Comparison of ENCODE assay signal across 18 cellular contexts in genomic region chr4:174332741-174333493, GRCh38. TPM values are rescaled to one million over a fixed set of nuclear protein-coding genes. Genes with fewer than 3 reads are reported as not detected.
DNase-seq lines count a peak whose midpoint lies in the region; ATAC-seq and TF ChIP-seq lines count a peak whose summit lies in the region.
"Had no signal": no experiment of that assay in that cellular context is flagged by ENCODE, and none has a peak within 500 bp of the region (broad histone marks: within the 10 kb centered on the region; RNA-seq: fewer than 3 reads in every experiment).

No MANE protein-coding gene starts in this region.

- no peaks in the 10 kb centered on the region for H3K4me1 Mint-ChIP-seq in activated CD4-positive, alpha-beta T cell treated with anti-CD3 and anti-CD28 coated beads, Interleukin-2, amount 10 ng/mL, durations not matched to agents 7 days and 5 days

- no peaks in the 10 kb centered on the region for H3K36me3 ChIP-seq in SK-N-SH (replicated peaks in 1 of 2; ENCODE audit: control insufficient read depth in 1 of 2, insufficient read depth in 2 of 2, low read length in 1 of 2)
- H3K36me3 ChIP-seq: BLaER1 treated with 17β-estradiol and CSF1 and Interleukin-3, amounts not matched to agents 10 nM and 100 nM had no signal

- TF ChIP-seq POLR2A in lower leg skin (IDR thresholded peaks at IDR 0.05) = no peak

- intact Hi-C loops in lower leg skin (cut with DNase I; ENCODE audit: low total_unique reads) = no loop called here

- peak in 1 of 2 experiments; percentile 35; a peak in 1 of 4 replicates for TF ChIP-seq EP300 in SK-N-SH (IDR thresholded peaks at IDR 0.05; ENCODE audit: borderline replicate concordance in 1 of 2, low read depth in 1 of 2, low read length in 1 of 2)

- no peak overlapping the region for H3K9ac ChIP-seq in SK-N-SH
- H3K9ac ChIP-seq: BLaER1 treated with 17β-estradiol and CSF1 and Interleukin-3, amounts not matched to agents 10 nM and 100 nM had no signal

- no peak overlapping the region for H3K27ac Mint-ChIP-seq in activated CD4-positive, alpha-beta T cell treated with anti-CD3 and anti-CD28 coated beads, Interleukin-2, amount 10 ng/mL, durations not matched to agents 7 days and 5 days

- H3K4me1 ChIP-seq in SK-N-SH (ENCODE audit: control insufficient read depth in 1 of 2, insufficient read depth in 2 of 2, low read depth in 1 of 2, low read length in 1 of 2) = no peaks in the 10 kb centered on the region; a peak in 1 of 4 replicates
- H3K4me1 ChIP-seq: A549; BLaER1 treated with 17β-estradiol and CSF1 and Interleukin-3, amounts not matched to agents 10 nM and 100 nM had no signal

- no peaks in the 10 kb centered on the region for H3K9me3 Mint-ChIP-seq in activated CD4-positive, alpha-beta T cell treated with anti-CD3 and anti-CD28 coated beads, Interleukin-2, amount 10 ng/mL, durations not matched to agents 7 days and 5 days

- H3K4me3 ChIP-seq in SK-N-SH (ENCODE audit: low read depth in 2 of 2, low read length in 1 of 2) = no peak overlapping the region
- H3K4me3 ChIP-seq in choroid plexus epithelial cell (ENCODE audit: low read depth, low read length) = no peak overlapping the region
- no peak overlapping the region for H3K4me3 ChIP-seq in lower leg skin (ENCODE audit: low read depth, poor library complexity, severe bottlenecking)
- H3K4me3 ChIP-seq: A549; BLaER1 treated with 17β-estradiol and CSF1 and Interleukin-3, amounts not matched to agents 10 nM and 100 nM; GM12878 had no signal

- no peaks in the 10 kb centered on the region for H3K36me3 Mint-ChIP-seq in activated CD4-positive, alpha-beta T cell treated with anti-CD3 and anti-CD28 coated beads, Interleukin-2, amount 10 ng/mL, durations not matched to agents 7 days and 5 days (ENCODE audit: low read depth)

- H3F3A ChIP-seq in SK-N-SH (replicated peaks; ENCODE audit: insufficient read depth) = peaks cover 6% of the 10 kb centered on the region

- TF ChIP-seq RAD21 in SK-N-SH (IDR thresholded peaks at IDR 0.05; ENCODE audit: low read length) = no peak

- no peak overlapping the region; a peak in 1 of 4 replicates for H3K27ac ChIP-seq in SK-N-SH (ENCODE audit: low read depth in 2 of 2, low read length in 1 of 2)
- H3K27ac ChIP-seq: A549; BLaER1 treated with 17β-estradiol and CSF1 and Interleukin-3, amounts not matched to agents 10 nM and 100 nM had no signal

- DNase-seq in ELR (ENCODE audit: low read depth) = peak; percentile 28
- no peak for DNase-seq in SK-N-SH
- peak; percentile 69 for DNase-seq in choroid plexus epithelial cell (ENCODE audit: low read depth)
- peak; percentile 39 for DNase-seq in iris pigment epithelial cell (ENCODE audit: low read depth)
- no peak for DNase-seq in activated CD4-positive, alpha-beta T cell treated with anti-CD3 and anti-CD28 coated beads, Interleukin-2, amount 10 ng/mL, durations not matched to agents 7 days and 5 days
- no peak for DNase-seq in lower leg skin (ENCODE audit: low spot score in 2 of 2)
- DNase-seq: DMS79 treated with DMSO at 0.1 percent for 48 hours, GDM1, GOT3, NCI-H1417 treated with DMSO at 0.1 percent for 48 hours, NCI-H1930, NCI-H510A treated with DMSO at 0.1 percent for 48 hours, SHP77 had no signal

- no peaks in the 10 kb centered on the region for H3K27me3 Mint-ChIP-seq in activated CD4-positive, alpha-beta T cell treated with anti-CD3 and anti-CD28 coated beads, Interleukin-2, amount 10 ng/mL, durations not matched to agents 7 days and 5 days

- CTCF ChIA-PET in SK-N-SH (lab: Yijun Ruan, JAX) = no interaction called here
- CTCF ChIA-PET in activated CD4-positive, alpha-beta T cell treated with anti-CD3 and anti-CD28 coated beads, Interleukin-2, amount 10 ng/mL, durations not matched to agents 7 days and 5 days (lab: Charles Lee) = no interaction called here

- no peaks in the 10 kb centered on the region for H4K20me1 ChIP-seq in SK-N-SH (ENCODE audit: insufficient read depth)
- H4K20me1 ChIP-seq: BLaER1 treated with 17β-estradiol and CSF1 and Interleukin-3, amounts not matched to agents 10 nM and 100 nM had no signal

- H3K9me2 ChIP-seq in SK-N-SH = no peaks in the 10 kb centered on the region

- no peak overlapping the region for H3K4me2 ChIP-seq in SK-N-SH
- H3K4me2 ChIP-seq: A549; BLaER1 treated with 17β-estradiol and CSF1 and Interleukin-3, amounts not matched to agents 10 nM and 100 nM had no signal

- no peak overlapping the region for H3K4me3 Mint-ChIP-seq in activated CD4-positive, alpha-beta T cell treated with anti-CD3 and anti-CD28 coated beads, Interleukin-2, amount 10 ng/mL, durations not matched to agents 7 days and 5 days

- no peaks in the 10 kb centered on the region for H3K9me3 ChIP-seq in SK-N-SH
- H3K9me3 ChIP-seq: A549; BLaER1 treated with 17β-estradiol and CSF1 and Interleukin-3, amounts not matched to agents 10 nM and 100 nM had no signal

- no peak for ATAC-seq in GM18502 (IDR thresholded peaks at IDR 0.05; ENCODE audit: poor library complexity, unreplicated experiment)
- ATAC-seq in HG03354 (IDR thresholded peaks at IDR 0.05; ENCODE audit: poor library complexity, severe bottlenecking, unreplicated experiment) = no peak
- ATAC-seq: A549, GM12878 had no signal

- H3K27me3 ChIP-seq in SK-N-SH (ENCODE audit: insufficient read depth) = no peaks in the 10 kb centered on the region
- H3K27me3 ChIP-seq: BLaER1 treated with 17β-estradiol and CSF1 and Interleukin-3, amounts not matched to agents 10 nM and 100 nM had no signal

- POLR2A ChIA-PET in SK-N-SH (lab: Yijun Ruan, JAX) = no interaction called here
- POLR2A ChIA-PET in activated CD4-positive, alpha-beta T cell treated with anti-CD3 and anti-CD28 coated beads, Interleukin-2, amount 10 ng/mL, durations not matched to agents 7 days and 5 days (lab: Charles Lee) = no interaction called here

- H3K79me2 ChIP-seq in SK-N-SH (ENCODE audit: insufficient read depth) = no peaks in the 10 kb centered on the region

- 52% methylated on average over 4 of the region's 4 CpGs for WGBS in SK-N-SH (ENCODE audit: low lambda C conversion rate)
- 70 to 72% methylated on average over 4 of the region's 4 CpGs for WGBS in lower leg skin, 2 donors

- TF ChIP-seq CTCF in SK-N-SH (IDR thresholded peaks at IDR 0.05) (no peak), choroid plexus epithelial cell (conservative IDR thresholded peaks at IDR 0.05; ENCODE audit: low read depth, low read length) (no peak), lower leg skin (IDR thresholded peaks at IDR 0.05) (no peak)

- H2AFZ ChIP-seq in SK-N-SH (ENCODE audit: low read depth) = no peak overlapping the region

TF ChIP-seq in SK-N-SH, 30 proteins besides CTCF, POLR2A, EP300 and RAD21 (continues in another document):
- no peak for TF ChIP-seq RCOR1 (IDR thresholded peaks at IDR 0.05; ENCODE audit: low read length)
- peak; percentile 64; the same call in 1 of the 2 replicates for TF ChIP-seq TEAD4 (IDR thresholded peaks at IDR 0.05; ENCODE audit: borderline replicate concordance, insufficient read depth)
- no peak for TF ChIP-seq ELF1 (IDR thresholded peaks at IDR 0.05)
- TF ChIP-seq MEF2A (IDR thresholded peaks at IDR 0.05; ENCODE audit: borderline replicate concordance, low read depth) = peak; percentile 26; the same call in 1 of the 2 replicates
- no peak for TF ChIP-seq RFX5 (IDR thresholded peaks at IDR 0.05; ENCODE audit: low read length)
- peak; percentile 83 for TF ChIP-seq PBX3 (IDR thresholded peaks at IDR 0.05)
- TF ChIP-seq SMC3 (IDR thresholded peaks at IDR 0.05; ENCODE audit: low read depth, low read length) = no peak
- peak; percentile 90 for TF ChIP-seq NFIC (IDR thresholded peaks at IDR 0.05; ENCODE audit: borderline replicate concordance)
- no peak for TF ChIP-seq SIN3A (IDR thresholded peaks at IDR 0.05; ENCODE audit: borderline replicate concordance, low read depth, low read length)
- no peak for TF ChIP-seq ZBTB33 (IDR thresholded peaks at IDR 0.05; ENCODE audit: borderline replicate concordance, low read depth)

RNA-seq across cellular contexts. Expression of gene CEP44, which starts 49.2 kb away (rescaled TPM):
- polyA plus RNA-seq in SK-N-SH (2012; rRNA removed) = 3.8 and 7.3 TPM in 2 replicates
- polyA plus RNA-seq in SK-N-SH (2012; cell fraction: cytosol; rRNA removed) = 5.0 and 5.4 TPM in 2 replicates
- 7.8 and 16.3 TPM in 2 replicates for polyA plus RNA-seq in SK-N-SH (2012; cell fraction: nucleus; rRNA removed)
- total RNA-seq in activated CD4-positive, alpha-beta T cell treated with anti-CD3 and anti-CD28 coated beads, Interleukin-2, amount 10 ng/mL, durations not matched to agents 7 days and 5 days = 10 to 100 TPM; 21.7 to 24.2 TPM
- 10 to 100 TPM; 10.2 to 32.5 (median 12.7) TPM for total RNA-seq in lower leg skin

RNA-seq across cellular contexts. Expression of gene FBXO8, which starts 49.5 kb away (rescaled TPM):
- polyA plus RNA-seq in SK-N-SH (2012; rRNA removed) = 16.0 and 21.4 TPM in 2 replicates
- 21.7 and 21.9 TPM in 2 replicates for polyA plus RNA-seq in SK-N-SH (2012; cell fraction: cytosol; rRNA removed)
- polyA plus RNA-seq in SK-N-SH (2012; cell fraction: nucleus; rRNA removed) = 8.5 and 10.4 TPM in 2 replicates
- 10 to 100 TPM; 19.8 to 22.0 TPM for total RNA-seq in activated CD4-positive, alpha-beta T cell treated with anti-CD3 and anti-CD28 coated beads, Interleukin-2, amount 10 ng/mL, durations not matched to agents 7 days and 5 days
- 10 to 100 TPM; 35.6 to 58.3 (median 47.2) TPM for total RNA-seq in lower leg skin

Comparison
In these comparisons a context has a peak if more than half of its experiments do, and no peak if none do; other contexts are left out.
1. DNase-seq: peak in ELR (single experiment), choroid plexus epithelial cell (single experiment) and iris pigment epithelial cell (single experiment); none in SK-N-SH (single experiment), activated CD4-positive, alpha-beta T cell treated with anti-CD3 and anti-CD28 coated beads, Interleukin-2, amount 10 ng/mL, durations not matched to agents 7 days and 5 days (single experiment) and lower leg skin (0 of 2).